Comparison of ENCODE assay signal across 2 cellular contexts in the genomic region with DNA sequence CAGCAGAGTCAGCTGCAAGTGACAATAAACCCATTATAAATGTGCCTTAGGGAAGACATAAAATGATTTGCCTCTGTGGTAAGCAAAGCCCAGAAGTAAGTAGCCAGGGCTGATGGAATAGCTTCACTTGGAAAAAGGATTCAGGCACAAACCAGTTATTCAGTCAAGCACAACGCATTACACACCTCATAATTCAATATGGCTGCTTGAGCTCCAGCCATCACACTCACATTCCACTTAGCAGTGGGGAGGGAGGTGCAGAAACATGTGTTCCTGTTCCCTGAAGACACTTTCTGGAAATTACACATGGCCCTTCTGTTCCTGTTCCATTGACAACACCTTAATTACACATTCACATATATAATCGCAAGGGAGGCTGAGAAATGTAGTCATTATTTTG.
TF ChIP-seq lines count a peak whose summit lies in the region.

No MANE protein-coding gene starts in this region.

TF ChIP-seq in HepG2, 621 proteins besides CTCF, POLR2A, EP300 and RAD21:
- TF ChIP-seq, protein P1, sequence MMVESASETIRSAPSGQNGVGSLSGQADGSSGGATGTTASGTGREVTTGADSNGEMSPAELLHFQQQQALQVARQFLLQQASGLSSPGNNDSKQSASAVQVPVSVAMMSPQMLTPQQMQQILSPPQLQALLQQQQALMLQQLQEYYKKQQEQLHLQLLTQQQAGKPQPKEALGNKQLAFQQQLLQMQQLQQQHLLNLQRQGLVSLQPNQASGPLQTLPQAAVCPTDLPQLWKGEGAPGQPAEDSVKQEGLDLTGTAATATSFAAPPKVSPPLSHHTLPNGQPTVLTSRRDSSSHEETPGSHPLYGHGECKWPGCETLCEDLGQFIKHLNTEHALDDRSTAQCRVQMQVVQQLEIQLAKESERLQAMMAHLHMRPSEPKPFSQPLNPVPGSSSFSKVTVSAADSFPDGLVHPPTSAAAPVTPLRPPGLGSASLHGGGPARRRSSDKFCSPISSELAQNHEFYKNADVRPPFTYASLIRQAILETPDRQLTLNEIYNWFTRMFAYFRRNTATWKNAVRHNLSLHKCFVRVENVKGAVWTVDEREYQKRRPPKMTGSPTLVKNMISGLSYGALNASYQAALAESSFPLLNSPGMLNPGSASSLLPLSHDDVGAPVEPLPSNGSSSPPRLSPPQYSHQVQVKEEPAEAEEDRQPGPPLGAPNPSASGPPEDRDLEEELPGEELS (CRISPR knock-in tag; IDR thresholded peaks at IDR 0.05) = no peak
- TF ChIP-seq ZNF224 (CRISPR knock-in tag; IDR thresholded peaks at IDR 0.05) (no peak), ZNF232 (CRISPR knock-in tag; IDR thresholded peaks at IDR 0.05; ENCODE audit: borderline replicate concordance) (no peak), HCFC1 (IDR thresholded peaks at IDR 0.05; ENCODE audit: low read depth, low read length) (no peak), PAF1 (CRISPR knock-in tag; IDR thresholded peaks at IDR 0.05) (no peak), TGIF2 (CRISPR knock-in tag; IDR thresholded peaks at IDR 0.05) (no peak), ZNF776 (CRISPR knock-in tag; IDR thresholded peaks at IDR 0.05) (no peak), PITX1 (CRISPR knock-in tag; IDR thresholded peaks at IDR 0.05) (no peak), PHF5A (CRISPR knock-in tag; IDR thresholded peaks at IDR 0.05; ENCODE audit: low read depth, unreplicated experiment) (no peak), ZFP82 (CRISPR knock-in tag; IDR thresholded peaks at IDR 0.05; ENCODE audit: borderline replicate concordance) (no peak), ZNF138 (CRISPR knock-in tag; IDR thresholded peaks at IDR 0.05; ENCODE audit: low read depth) (no peak), ZNF614 (CRISPR knock-in tag; IDR thresholded peaks at IDR 0.05; ENCODE audit: borderline replicate concordance) (no peak), TBX3 (IDR thresholded peaks at IDR 0.05; ENCODE audit: borderline replicate concordance) (no peak), ZNF24 (IDR thresholded peaks at IDR 0.05) (no peak), ZKSCAN8 (CRISPR knock-in tag; IDR thresholded peaks at IDR 0.05; ENCODE audit: borderline replicate concordance) (no peak), CEBPB (IDR thresholded peaks at IDR 0.05; ENCODE audit: borderline replicate concordance, low read depth, low read length) (no peak)
- TF ChIP-seq, protein P2, sequence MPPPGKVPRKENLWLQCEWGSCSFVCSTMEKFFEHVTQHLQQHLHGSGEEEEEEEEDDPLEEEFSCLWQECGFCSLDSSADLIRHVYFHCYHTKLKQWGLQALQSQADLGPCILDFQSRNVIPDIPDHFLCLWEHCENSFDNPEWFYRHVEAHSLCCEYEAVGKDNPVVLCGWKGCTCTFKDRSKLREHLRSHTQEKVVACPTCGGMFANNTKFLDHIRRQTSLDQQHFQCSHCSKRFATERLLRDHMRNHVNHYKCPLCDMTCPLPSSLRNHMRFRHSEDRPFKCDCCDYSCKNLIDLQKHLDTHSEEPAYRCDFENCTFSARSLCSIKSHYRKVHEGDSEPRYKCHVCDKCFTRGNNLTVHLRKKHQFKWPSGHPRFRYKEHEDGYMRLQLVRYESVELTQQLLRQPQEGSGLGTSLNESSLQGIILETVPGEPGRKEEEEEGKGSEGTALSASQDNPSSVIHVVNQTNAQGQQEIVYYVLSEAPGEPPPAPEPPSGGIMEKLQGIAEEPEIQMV (CRISPR knock-in tag; IDR thresholded peaks at IDR 0.05; ENCODE audit: low read depth) = no peak
- TF ChIP-seq, protein P3, sequence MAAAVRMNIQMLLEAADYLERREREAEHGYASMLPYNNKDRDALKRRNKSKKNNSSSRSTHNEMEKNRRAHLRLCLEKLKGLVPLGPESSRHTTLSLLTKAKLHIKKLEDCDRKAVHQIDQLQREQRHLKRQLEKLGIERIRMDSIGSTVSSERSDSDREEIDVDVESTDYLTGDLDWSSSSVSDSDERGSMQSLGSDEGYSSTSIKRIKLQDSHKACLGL (CRISPR knock-in tag; IDR thresholded peaks at IDR 0.05) = no peak

TF ChIP-seq in H1, 55 proteins besides CTCF, POLR2A, EP300 and RAD21:
- TF ChIP-seq YY1 (IDR thresholded peaks at IDR 0.05; ENCODE audit: low read depth, low read length) (no peak), KDM1A (IDR thresholded peaks at IDR 0.05; ENCODE audit: borderline replicate concordance, low read length) (peak; percentile 39; the same call in 1 of the 2 replicates)
